14 cellular contexts compared by ENCODE assay signal in genomic region chr21:41559658-41560599, GRCh38. TPM values are rescaled to one million over a fixed set of nuclear protein-coding genes. Genes with fewer than 3 reads are reported as not detected.
DNase-seq lines count a peak whose midpoint lies in the region; ATAC-seq, FAIRE-seq and TF ChIP-seq lines count a peak whose summit lies in the region.
"Had no signal": no experiment of that assay in that cellular context is flagged by ENCODE, and none has a peak within 500 bp of the region (broad histone marks: within the 10 kb centered on the region; RNA-seq: fewer than 3 reads in every experiment).

No MANE protein-coding gene starts in this region.

- no peak overlapping the region for H3K4me3 ChIP-seq in astrocyte (ENCODE audit: insufficient read depth, low read depth, low read length)
- H3K4me3 ChIP-seq: gastrocnemius medialis had no signal

- no peak for TF ChIP-seq CTCF in astrocyte (IDR thresholded peaks at IDR 0.05; ENCODE audit: insufficient read depth, low read depth, low read length)

- DNase-seq in NCI-H1436 (lab: John Stamatoyannopoulos, UW) (peak; percentile 11), NCI-H1436 treated with DMSO at 0.1 percent for 48 hours (lab: John Stamatoyannopoulos, UW) (no peak), astrocyte (ENCODE audit: low read depth) (peak; percentile 75), sciatic nerve (ENCODE audit: low spot score) (no peak), NK-92 (lab: John Stamatoyannopoulos, UW; ENCODE audit: unreplicated experiment) (no peak)
- DNase-seq: activated CD8-positive, alpha-beta memory T cell treated with anti-CD3 and anti-CD28 coated beads, Interleukin-2, amount 50 U/mL, for 4 hours; gastrocnemius medialis; IMR-90 had no signal

- H3K36me3 ChIP-seq in astrocyte (ENCODE audit: insufficient read depth, low read length), result no peaks in the 10 kb centered on the region
- H3K36me3 ChIP-seq: gastrocnemius medialis had no signal

- H3K27me3 Mint-ChIP-seq in astrocyte (ENCODE audit: low read depth, unreplicated experiment), result peaks cover 32% of the 10 kb centered on the region

- peak; percentile 59 for ATAC-seq in HG02642 (IDR thresholded peaks at IDR 0.05; ENCODE audit: poor library complexity, unreplicated experiment)
- ATAC-seq in sciatic nerve, result peak; percentile 48
- no peak for ATAC-seq in HG03135 (IDR thresholded peaks at IDR 0.05; ENCODE audit: unreplicated experiment)
- ATAC-seq in GM18519 (IDR thresholded peaks at IDR 0.05; ENCODE audit: low FRiP score, unreplicated experiment), result no peak
- ATAC-seq: gastrocnemius medialis had no signal

- H3K9me3 Mint-ChIP-seq in astrocyte (ENCODE audit: unreplicated experiment), result peaks cover 3% of the 10 kb centered on the region
- H3K9me3 Mint-ChIP-seq: central memory CD8-positive, alpha-beta T cell had no signal

- H4K20me1 ChIP-seq in astrocyte (ENCODE audit: insufficient read depth, low read length), result no peaks in the 10 kb centered on the region

- no peak overlapping the region for H2AFZ ChIP-seq in astrocyte (ENCODE audit: low read depth, low read length)

- FAIRE-seq in astrocyte (lab: Jason Lieb, UNC), result no peak

- no peaks in the 10 kb centered on the region for H3K36me3 Mint-ChIP-seq in astrocyte (ENCODE audit: low read depth, unreplicated experiment)

- no peak overlapping the region for H3K4me3 Mint-ChIP-seq in astrocyte (ENCODE audit: unreplicated experiment)
- H3K4me3 Mint-ChIP-seq: central memory CD8-positive, alpha-beta T cell had no signal

- peaks cover under 1% of the 10 kb centered on the region for H3K4me1 Mint-ChIP-seq in astrocyte (ENCODE audit: low read depth, unreplicated experiment)

- H3K4me2 ChIP-seq in astrocyte (ENCODE audit: low read length), result peak overlapping the region; percentile 1

- peak overlapping the region; percentile 5 for H3K27ac Mint-ChIP-seq in astrocyte (ENCODE audit: unreplicated experiment)

- no peak overlapping the region for H3K27ac ChIP-seq in astrocyte (ENCODE audit: low read depth, low read length)
- H3K27ac ChIP-seq: 22Rv1, gastrocnemius medialis had no signal

- intact Hi-C loops in sciatic nerve (cut with DNase I), result no loop called here

- no peaks in the 10 kb centered on the region for H3K4me1 ChIP-seq in astrocyte (ENCODE audit: insufficient read depth, low read length)
- H3K4me1 ChIP-seq: gastrocnemius medialis had no signal

- no peak overlapping the region for H3K9ac ChIP-seq in astrocyte (ENCODE audit: low read length)

- no peaks in the 10 kb centered on the region for H3K27me3 ChIP-seq in astrocyte (ENCODE audit: insufficient read depth, low read length)

- no peaks in the 10 kb centered on the region for H3K79me2 ChIP-seq in astrocyte (ENCODE audit: insufficient read depth, low read length)

- H3K9me3 ChIP-seq in astrocyte (ENCODE audit: insufficient read depth, low read depth, low read length), result no peaks in the 10 kb centered on the region
- H3K9me3 ChIP-seq: gastrocnemius medialis had no signal

RNA-seq across cellular contexts. Expression of gene TMPRSS2, which starts 52.0 kb away (rescaled TPM):
- total RNA-seq in astrocyte (0.84 and 0.89 TPM in 2 replicates), sciatic nerve (0.49 TPM)
- total RNA-seq: IMR-90, lung microvascular endothelial cell had no signal

Comparison
In these comparisons a context has a peak if more than half of its experiments do, and no peak if none do; other contexts are left out.
1. DNase-seq: peak in NCI-H1436 (single experiment) and astrocyte (single experiment); none in NCI-H1436 treated with DMSO at 0.1 percent for 48 hours (single experiment), sciatic nerve (single experiment) and NK-92 (single experiment).
2. ATAC-seq: peak in HG02642 (single experiment) and sciatic nerve (single experiment); none in HG03135 (single experiment) and GM18519 (single experiment).